ENCODE assay signal across 12 cellular contexts in genomic region chr9:136111190-136111589, GRCh38. TPM values are rescaled to one million over a fixed set of nuclear protein-coding genes. Genes with fewer than 3 reads are reported as not detected.
DNase-seq lines count a peak whose midpoint lies in the region; ATAC-seq, FAIRE-seq and TF ChIP-seq lines count a peak whose summit lies in the region.
"Had no signal": no experiment of that assay in that cellular context is flagged by ENCODE, and none has a peak within 500 bp of the region (broad histone marks: within the 10 kb centered on the region; RNA-seq: fewer than 3 reads in every experiment).

No MANE protein-coding gene starts in this region.

- H3K27ac Mint-ChIP-seq in type B pancreatic cell = peak overlapping the region; percentile 38

- no peak for TF ChIP-seq CTCF in left ventricle myocardium inferior (IDR thresholded peaks at IDR 0.05; ENCODE audit: borderline replicate concordance)
- TF ChIP-seq CTCF in heart left ventricle (IDR thresholded peaks at IDR 0.05) = no peak
- no peak for TF ChIP-seq CTCF in WERI-Rb-1 (IDR thresholded peaks at IDR 0.05; ENCODE audit: low read depth, low read length)
- TF ChIP-seq CTCF in H1 (IDR thresholded peaks at IDR 0.05; ENCODE audit: control extremely low read depth in 1 of 3, insufficient read depth in 1 of 3, low read depth in 1 of 3, low read length in 3 of 3) = no peak
- TF ChIP-seq CTCF in type B pancreatic cell (conservative IDR thresholded peaks at IDR 0.05) = no peak
- TF ChIP-seq CTCF in breast epithelium (IDR thresholded peaks at IDR 0.05) = no peak

- CTCF ChIA-PET in H1 (lab: Charles Lee; ENCODE audit: partially characterized antibody) = interaction anchor here (0.7 to 4.2 kb wide), 14 partner anchors 11 to 148 kb away, joined by 3 to 19 read pairs (median 4); no protein-coding TSS in a partner anchor

- WGBS in heart left ventricle, 4 donors = 87 to 95% (median 91%) methylated on average over 18 to 22 of the region's 22 CpGs
- 85% methylated on average over 16 of the region's 22 CpGs; no CpG with 5 or more reads in 1 of the 2 experiments for WGBS in H1 (ENCODE audit: extremely low coverage in 1 of 2, insufficient coverage in 1 of 2, insufficient read length in 1 of 2, insufficient replicate concordance in 2 of 2, low coverage in 1 of 2, low lambda C conversion rate in 2 of 2, missing lambda C conversion rate in 1 of 2), 2 experiments

- peak overlapping the region; percentile 99; the same call in 1 of the 2 replicates for H2BK12ac ChIP-seq in H1 (ENCODE audit: low read depth, low read length)

- no peaks in the 10 kb centered on the region for H3K27me3 ChIP-seq in left ventricle myocardium inferior (ENCODE audit: low read depth)
- H3K27me3 ChIP-seq in heart left ventricle = no peaks in the 10 kb centered on the region
- no peaks in the 10 kb centered on the region for H3K27me3 ChIP-seq in WERI-Rb-1 (ENCODE audit: insufficient read depth, low read depth, severe bottlenecking)
- no peaks in the 10 kb centered on the region for H3K27me3 ChIP-seq in H1 (replicated peaks in 1 of 4; ENCODE audit: control insufficient read depth in 3 of 4, extremely low read depth in 1 of 4, insufficient read depth in 3 of 4, low read length in 3 of 4)
- no peaks in the 10 kb centered on the region for H3K27me3 ChIP-seq in breast epithelium

- peaks cover 11% of the 10 kb centered on the region for H3K4me1 Mint-ChIP-seq in type B pancreatic cell (ENCODE audit: unreplicated experiment)

- no peak overlapping the region for H3K23ac ChIP-seq in H1 (ENCODE audit: insufficient read length)

- no peak for TF ChIP-seq POLR2A in heart left ventricle (IDR thresholded peaks at IDR 0.05)
- TF ChIP-seq POLR2A in H1 (IDR thresholded peaks at IDR 0.05; ENCODE audit: control extremely low read depth in 1 of 2, low read depth in 2 of 2, low read length in 2 of 2) = no peak
- no peak for TF ChIP-seq POLR2A in breast epithelium (IDR thresholded peaks at IDR 0.05)

- H3K9ac ChIP-seq in H1 (replicated peaks in 1 of 4; ENCODE audit: extremely low read depth in 1 of 4, low read depth in 3 of 4, low read length in 3 of 4) = no peak overlapping the region

- peak overlapping the region; percentile 58 for H3K4ac ChIP-seq in H1 (replicated peaks; ENCODE audit: insufficient read length, low read depth, low read length)

- H3K9me3 Mint-ChIP-seq in type B pancreatic cell = no peaks in the 10 kb centered on the region

- no peak overlapping the region for H3K14ac ChIP-seq in H1 (ENCODE audit: insufficient read length)

- ATAC-seq in heart left ventricle (no peak), GM21717 (IDR thresholded peaks at IDR 0.05; ENCODE audit: unreplicated experiment) (no peak)

- H3K4me3 Mint-ChIP-seq in type B pancreatic cell = peak overlapping the region; percentile 40

- no peak overlapping the region for H3K4me2 ChIP-seq in H1 (ENCODE audit: insufficient read depth in 1 of 2, low read depth in 2 of 2, low read length in 2 of 2)

- no peak for TF ChIP-seq RAD21 in H1 (IDR thresholded peaks at IDR 0.05 in 1 of 2, conservative IDR thresholded peaks at IDR 0.05 in 1 of 2; ENCODE audit: low read depth in 2 of 2, low read length in 2 of 2)

- H3K27ac ChIP-seq in left ventricle myocardium inferior (replicated peaks) (peak overlapping the region; percentile 16), heart left ventricle (no peak overlapping the region), WERI-Rb-1 (peak overlapping the region; percentile 88), H1 (ENCODE audit: low read depth, low read length) (no peak overlapping the region), breast epithelium (peak overlapping the region in 1 of 2 donors; percentile 59)

- H4K91ac ChIP-seq in H1 (replicated peaks; ENCODE audit: insufficient read length, low read length) = peak overlapping the region; percentile 72

- POLR2A ChIA-PET in H1 (lab: Charles Lee; ENCODE audit: partially characterized antibody) = interaction anchor here (1.0 to 2.5 kb wide), 7 partner anchors 10 to 140 kb away, joined by 3 to 8 read pairs (median 4); no protein-coding TSS in a partner anchor

- H3K56ac ChIP-seq in H1 (replicated peaks; ENCODE audit: insufficient read length, low read depth, low read length) = no peak overlapping the region

- no peak overlapping the region for H3K4me3 ChIP-seq in left ventricle myocardium inferior
- no peak overlapping the region for H3K4me3 ChIP-seq in heart left ventricle
- no peak overlapping the region for H3K4me3 ChIP-seq in WERI-Rb-1 (ENCODE audit: low read depth, low read length)
- H3K4me3 ChIP-seq in H1 (ENCODE audit: extremely low read depth in 1 of 4, insufficient read depth in 2 of 4, low read depth in 3 of 4, low read length in 4 of 4) = no peak overlapping the region
- no peak overlapping the region for H3K4me3 ChIP-seq in breast epithelium

- peaks cover 2% of the 10 kb centered on the region; the same call in 1 of the 2 replicates for H3K23me2 ChIP-seq in H1 (ENCODE audit: low read depth, low read length)

- H2AK5ac ChIP-seq in H1 (ENCODE audit: low read depth, low read length) = no peak overlapping the region

- H3K79me1 ChIP-seq in H1 (ENCODE audit: low read depth, low read length) = no peaks in the 10 kb centered on the region

- H2BK15ac ChIP-seq in H1 (ENCODE audit: low read length) = peak overlapping the region; percentile 90

- H3K27me3 Mint-ChIP-seq in type B pancreatic cell = no peaks in the 10 kb centered on the region

- H3K4me1 ChIP-seq in left ventricle myocardium inferior = peaks cover 55% of the 10 kb centered on the region
- H3K4me1 ChIP-seq in heart left ventricle = peaks cover 7 to 51% (median 45%) of the 10 kb centered on the region in 12 donors
- peaks cover 0 to 36% (median 27%) of the 10 kb centered on the region in 4 experiments; a peak in 6 of 7 replicates for H3K4me1 ChIP-seq in H1 (replicated peaks in 1 of 4; ENCODE audit: control insufficient read depth in 3 of 4, insufficient read depth in 4 of 4, low read length in 3 of 4)
- peaks cover 0 to 4% of the 10 kb centered on the region in 2 donors for H3K4me1 ChIP-seq in breast epithelium

- no peaks in the 10 kb centered on the region for H3K79me2 ChIP-seq in H1 (ENCODE audit: control insufficient read depth in 1 of 2, insufficient read depth in 2 of 2, low read length in 2 of 2)

- H2BK5ac ChIP-seq in H1 (ENCODE audit: low read depth, low read length) = peak overlapping the region; percentile 86; the same call in 1 of the 2 replicates

- no peak for TF ChIP-seq EP300 in H1 (IDR thresholded peaks at IDR 0.05; ENCODE audit: borderline replicate concordance in 1 of 2, low read depth in 2 of 2, low read length in 2 of 2)

- H3K18ac ChIP-seq in H1 (ENCODE audit: extremely low read depth, low read length) = peak overlapping the region; percentile 71

- H3K36me3 Mint-ChIP-seq in type B pancreatic cell = peaks cover 4% of the 10 kb centered on the region

- H2BK120ac ChIP-seq in H1 (replicated peaks; ENCODE audit: low read depth, low read length) = no peak overlapping the region

- no peaks in the 10 kb centered on the region for H4K20me1 ChIP-seq in H1 (replicated peaks in 1 of 2; ENCODE audit: control insufficient read depth in 1 of 2, insufficient read depth in 2 of 2, low read length in 2 of 2)

- no peak for DNase-seq in left ventricle myocardium inferior
- DNase-seq in heart left ventricle = no peak
- DNase-seq in WERI-Rb-1 = no peak
- DNase-seq in H1 (ENCODE audit: low read depth in 1 of 2, low spot score in 2 of 2) = no peak
- no peak for DNase-seq in type B pancreatic cell (ENCODE audit: extremely low spot score, unreplicated experiment)
- DNase-seq in mucosa of gallbladder (ENCODE audit: low spot score) = no peak
- no peak for DNase-seq in breast epithelium (ENCODE audit: low spot score in 2 of 2)
- DNase-seq: activated gamma-delta T cell treated with Interleukin-2 at 50 U/mL for 16 hours; NCI-H146; NCI-H526 treated with DMSO at 0.1 percent for 48 hours; stimulated activated CD4-positive, alpha-beta T cell treated with anti-CD3 and anti-CD28 coated beads, Interleukin-1b, Interleukin-23, amount 100 ng/mL, for 48 hours had no signal

- H3K9me3 ChIP-seq in left ventricle myocardium inferior (replicated peaks) = no peaks in the 10 kb centered on the region
- no peaks in the 10 kb centered on the region for H3K9me3 ChIP-seq in heart left ventricle
- peaks cover 2% of the 10 kb centered on the region for H3K9me3 ChIP-seq in WERI-Rb-1 (ENCODE audit: severe bottlenecking)
- H3K9me3 ChIP-seq in H1 (ENCODE audit: insufficient read depth in 2 of 2, low read depth in 1 of 2, low read length in 1 of 2) = no peaks in the 10 kb centered on the region
- no peaks in the 10 kb centered on the region for H3K9me3 ChIP-seq in breast epithelium

- no peak for FAIRE-seq in H1 (lab: Jason Lieb, UNC)

- no peak overlapping the region; the same call in 1 of the 2 replicates for H4K8ac ChIP-seq in H1 (ENCODE audit: extremely low read depth, insufficient read depth, low read length)

- H3K36me3 ChIP-seq in left ventricle myocardium inferior (peaks cover 13% of the 10 kb centered on the region), heart left ventricle (peaks cover 0 to 21% (median 15%) of the 10 kb centered on the region in 9 donors), WERI-Rb-1 (peaks cover 15% of the 10 kb centered on the region), H1 (ENCODE audit: control insufficient read depth in 2 of 4, insufficient read depth in 4 of 4, low read length in 3 of 4) (peaks cover 0 to 6% (median 2%) of the 10 kb centered on the region in 4 experiments; a peak in 4 of 8 replicates), breast epithelium (no peaks in the 10 kb centered on the region)

- intact Hi-C loops in left ventricle myocardium inferior (cut with micrococcal nuclease) (no loop called here), heart left ventricle (cut with DNase I) (no loop called here), breast epithelium (cut with DNase I; ENCODE audit: low total_unique reads) (loop anchor here (10.0 kb wide), 1 partner anchor 116 kb away; no protein-coding TSS in a partner anchor)

- peak overlapping the region; percentile 90; the same call in 1 of the 2 replicates for H2BK20ac ChIP-seq in H1 (ENCODE audit: low read length)

- no peak overlapping the region for H4K5ac ChIP-seq in H1 (ENCODE audit: insufficient read length, low read depth, low read length)

- H2AFZ ChIP-seq in H1 (ENCODE audit: low read length) = no peak overlapping the region

RNA-seq across cellular contexts. Expression of gene TMEM250, which starts 7.5 kb away (rescaled TPM):
- total RNA-seq in left ventricle myocardium inferior (15.1 TPM), heart left ventricle (10 to 100 TPM; 15.5 to 34.3 (median 19.9) TPM), type B pancreatic cell (ENCODE audit: low replicate concordance) (37.9 and 53.7 TPM in 2 replicates), mucosa of gallbladder (40.6 TPM), breast epithelium (10 to 100 TPM; 24.9 to 29.5 (median 26.1) TPM)
- polyA plus RNA-seq in heart left ventricle (10 to 100 TPM; 11.6 to 37.0 TPM), H1 (2011; rRNA removed) (22.3 and 36.1 TPM in 2 replicates)
- total RNA-seq in H1 (2021; fragmentation: NEBNext Ultra II Directional; extraction: Animal tissue kit (Norgen Biotek cat#: 25700)) = 34.9 and 35.3 TPM in 2 replicates
- polyA plus RNA-seq in H1 (2011; cell fraction: cytosol; rRNA removed) = 29.7 TPM
- polyA plus RNA-seq in H1 (2011; cell fraction: nucleus; rRNA removed) = 51.9 TPM
- 27.3 to 39.7 TPM (median 36.4 TPM) in 4 replicates for polyA plus RNA-seq in H1 (2012, experiment 1 of 2)
- 42.5 TPM for polyA plus RNA-seq in H1 (2012, experiment 2 of 2)
- 22.7 TPM for polyA plus RNA-seq in H1 (2013, experiment 1 of 2)
- polyA plus RNA-seq in H1 (2013, experiment 2 of 2) = 22.4 TPM
- polyA minus RNA-seq in H1 (2011; rRNA and poly(A)+ RNA removed) = 16.0 TPM in 2 replicates
- 31.0 TPM for polyA minus RNA-seq in H1 (2011; cell fraction: cytosol; rRNA and poly(A)+ RNA removed)
- 33.8 TPM for polyA minus RNA-seq in H1 (2011; cell fraction: nucleus; rRNA and poly(A)+ RNA removed)

RNA-seq across cellular contexts. Expression of gene NACC2, which starts 16.1 kb away (rescaled TPM):
- total RNA-seq in left ventricle myocardium inferior (29.5 TPM), heart left ventricle (10 to 100 TPM; 38.7 to 66.5 (median 47.5) TPM), type B pancreatic cell (ENCODE audit: low replicate concordance) (9.3 and 15.1 TPM in 2 replicates), mucosa of gallbladder (59.6 TPM), breast epithelium (10 to 100 TPM; 14.0 to 24.2 (median 19.3) TPM)
- polyA plus RNA-seq in heart left ventricle (10 to 100 TPM; 17.9 to 39.1 TPM), H1 (2011; rRNA removed) (8.3 and 14.9 TPM in 2 replicates)
- 13.6 and 14.0 TPM in 2 replicates for total RNA-seq in H1 (2021; fragmentation: NEBNext Ultra II Directional; extraction: Animal tissue kit (Norgen Biotek cat#: 25700))
- 10.8 TPM for polyA plus RNA-seq in H1 (2011; cell fraction: cytosol; rRNA removed)
- 16.7 TPM for polyA plus RNA-seq in H1 (2011; cell fraction: nucleus; rRNA removed)
- 6.6 to 9.5 TPM (median 8.4 TPM) in 4 replicates for polyA plus RNA-seq in H1 (2012, experiment 1 of 2)
- 5.6 TPM for polyA plus RNA-seq in H1 (2012, experiment 2 of 2)
- 6.3 TPM for polyA plus RNA-seq in H1 (2013, experiment 1 of 2)
- 6.3 TPM for polyA plus RNA-seq in H1 (2013, experiment 2 of 2)
- polyA minus RNA-seq in H1 (2011; rRNA and poly(A)+ RNA removed) = 6.4 and 8.3 TPM in 2 replicates
- polyA minus RNA-seq in H1 (2011; cell fraction: cytosol; rRNA and poly(A)+ RNA removed) = 12.7 TPM
- 10.0 TPM for polyA minus RNA-seq in H1 (2011; cell fraction: nucleus; rRNA and poly(A)+ RNA removed)

Comparison
In these comparisons a context has a peak if more than half of its experiments do, and no peak if none do; other contexts are left out.
1. H3K27ac ChIP-seq: peak in left ventricle myocardium inferior (single experiment) and WERI-Rb-1 (single experiment); none in heart left ventricle (0 of 12) and H1 (single experiment).